In the genomic region with DNA sequence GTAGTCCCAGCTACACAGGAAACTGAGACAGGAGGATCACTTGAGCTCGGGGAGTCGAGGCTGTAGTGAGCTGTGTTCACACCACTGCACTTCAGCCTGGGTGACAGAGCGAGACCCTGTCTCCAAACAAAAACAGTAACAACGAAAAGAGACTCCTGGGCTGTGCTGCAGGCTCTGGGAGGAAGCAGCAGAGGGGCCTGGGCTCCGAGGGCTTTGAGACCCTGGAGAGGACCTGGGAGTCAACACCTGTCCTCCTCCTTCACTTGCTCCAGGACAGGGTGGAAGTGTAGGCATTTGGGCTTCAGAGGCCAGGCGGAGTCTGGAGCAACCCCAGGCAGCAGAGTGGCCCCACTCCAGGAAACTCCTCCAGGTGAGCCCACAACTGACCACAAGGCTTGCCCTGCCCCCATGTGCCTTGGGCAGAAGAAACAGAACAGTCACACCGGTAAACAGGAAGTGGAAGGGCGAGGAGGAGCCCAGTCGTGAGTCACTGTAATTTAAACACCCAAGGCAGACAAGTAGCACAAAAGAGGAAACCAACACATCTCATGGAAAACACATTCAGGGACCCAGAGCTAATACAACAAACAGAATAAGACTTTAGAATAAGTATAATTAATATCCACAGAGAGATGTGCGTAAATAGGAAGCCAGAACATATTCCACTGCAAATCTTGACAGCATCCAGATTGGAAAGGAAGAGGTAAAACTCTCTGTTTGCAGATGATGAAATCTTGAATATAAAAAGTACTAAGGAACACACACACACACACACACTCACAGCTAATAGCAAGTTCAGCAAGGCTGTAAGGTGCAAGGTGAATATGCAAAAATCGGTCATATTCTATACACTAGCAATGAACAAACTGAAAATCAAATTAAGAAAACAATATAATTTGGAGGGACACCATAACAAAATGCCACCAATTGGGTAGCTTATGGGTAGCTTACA, we compare ENCODE assay signal across 8 cellular contexts. TPM values are rescaled to one million over a fixed set of nuclear protein-coding genes. Genes with fewer than 3 reads are reported as not detected.
DNase-seq lines count a peak whose midpoint lies in the region; ATAC-seq and TF ChIP-seq lines count a peak whose summit lies in the region.

No MANE protein-coding gene starts in this region.

- WGBS in endodermal cell (ENCODE audit: insufficient coverage in 1 of 2, insufficient read length in 1 of 2), 2 experiments: 63 to 76% methylated on average over 5 to 11 of the region's 11 CpGs

- H3K36me3 ChIP-seq in endodermal cell (ENCODE audit: control insufficient read depth, insufficient read depth, low read length): no peaks in the 10 kb centered on the region

- H3K27me3 ChIP-seq in endodermal cell (ENCODE audit: control insufficient read depth, insufficient read depth, low read length, poor library complexity, severe bottlenecking): peaks cover 13% of the 10 kb centered on the region

- H3K4me1 ChIP-seq in endodermal cell (ENCODE audit: control insufficient read depth, insufficient read depth, low read length): no peaks in the 10 kb centered on the region

- ATAC-seq in HG03469 (IDR thresholded peaks at IDR 0.05; ENCODE audit: unreplicated experiment): peak; percentile 77

- no peak for TF ChIP-seq CTCF in endodermal cell (conservative IDR thresholded peaks at IDR 0.05)

- H3K9me3 Mint-ChIP-seq in endodermal cell: no peaks in the 10 kb centered on the region
- no peaks in the 10 kb centered on the region for H3K9me3 Mint-ChIP-seq in stimulated activated naive CD8-positive, alpha-beta T cell treated with anti-CD3 and anti-CD28 coated beads, Interleukin-15, Interleukin-2, amounts not matched to agents 100 ng/mL and 50 ng/mL, for 24 hours

- H3K4me1 Mint-ChIP-seq in endodermal cell: peaks cover 7% of the 10 kb centered on the region
- peaks cover 29% of the 10 kb centered on the region for H3K4me1 Mint-ChIP-seq in stimulated activated naive CD8-positive, alpha-beta T cell treated with anti-CD3 and anti-CD28 coated beads, Interleukin-15, Interleukin-2, amounts not matched to agents 100 ng/mL and 50 ng/mL, for 24 hours (ENCODE audit: low read depth)

- H3K4me3 Mint-ChIP-seq in endodermal cell: no peak overlapping the region
- H3K4me3 Mint-ChIP-seq in stimulated activated naive CD8-positive, alpha-beta T cell treated with anti-CD3 and anti-CD28 coated beads, Interleukin-15, Interleukin-2, amounts not matched to agents 100 ng/mL and 50 ng/mL, for 24 hours: peak overlapping the region; percentile 12

- POLR2A ChIA-PET in HEK293T (lab: Yijun Ruan, JAX): no interaction called here

- no peak overlapping the region for H3K9ac ChIP-seq in endodermal cell (ENCODE audit: extremely low read depth, low read length, poor library complexity, severe bottlenecking)

- H3K27me3 Mint-ChIP-seq in endodermal cell (ENCODE audit: insufficient read depth): peaks cover 5% of the 10 kb centered on the region
- peaks cover 2% of the 10 kb centered on the region for H3K27me3 Mint-ChIP-seq in stimulated activated naive CD8-positive, alpha-beta T cell treated with anti-CD3 and anti-CD28 coated beads, Interleukin-15, Interleukin-2, amounts not matched to agents 100 ng/mL and 50 ng/mL, for 24 hours

- CTCF ChIA-PET in HEK293T (lab: Yijun Ruan, JAX): no interaction called here

- no peaks in the 10 kb centered on the region for H3K9me3 ChIP-seq in endodermal cell (ENCODE audit: control insufficient read depth, low read length)

- DNase-seq in stimulated activated CD4-positive, alpha-beta T cell treated with anti-CD3 and anti-CD28 coated beads, Interleukin-15, amount 100 ng/mL, for 24 hours: peak; percentile 51
- DNase-seq in stimulated activated CD4-positive, alpha-beta T cell treated with anti-CD3 and anti-CD28 coated beads, Interleukin-2, amount 100 ng/mL, for 48 hours: no peak
- DNase-seq in UCSD-AML1 (lab: John Stamatoyannopoulos, UW; ENCODE audit: unreplicated experiment): peak; percentile 48
- DNase-seq in endodermal cell: peak; percentile 71
- DNase-seq in occipital lobe (lab: John Stamatoyannopoulos, UW): no peak
- no peak for DNase-seq in HEK293T (ENCODE audit: extremely low spot score)

- H3K27ac ChIP-seq in endodermal cell (ENCODE audit: low read depth, low read length): no peak overlapping the region

- no peak overlapping the region for H3K4me3 ChIP-seq in endodermal cell (ENCODE audit: low read length)

- H3K36me3 Mint-ChIP-seq in endodermal cell (ENCODE audit: low read depth): no peaks in the 10 kb centered on the region
- no peaks in the 10 kb centered on the region for H3K36me3 Mint-ChIP-seq in stimulated activated naive CD8-positive, alpha-beta T cell treated with anti-CD3 and anti-CD28 coated beads, Interleukin-15, Interleukin-2, amounts not matched to agents 100 ng/mL and 50 ng/mL, for 24 hours (ENCODE audit: low read depth)

- H3K27ac Mint-ChIP-seq in endodermal cell: peak overlapping the region; percentile 18
- H3K27ac Mint-ChIP-seq in stimulated activated naive CD8-positive, alpha-beta T cell treated with anti-CD3 and anti-CD28 coated beads, Interleukin-15, Interleukin-2, amounts not matched to agents 100 ng/mL and 50 ng/mL, for 24 hours: peak overlapping the region; percentile 69

TF ChIP-seq in HEK293T, 16 proteins besides CTCF, POLR2A, EP300 and RAD21:
- no peak for TF ChIP-seq LEF1 (IDR thresholded peaks at IDR 0.05; ENCODE audit: borderline replicate concordance)
- no peak for TF ChIP-seq SP1 (IDR thresholded peaks at IDR 0.05)
- no peak for TF ChIP-seq HDGF (IDR thresholded peaks at IDR 0.05; ENCODE audit: borderline replicate concordance)
- TF ChIP-seq ZNF384 (IDR thresholded peaks at IDR 0.05): no peak
- no peak for TF ChIP-seq ELF4 (IDR thresholded peaks at IDR 0.05)
- no peak for TF ChIP-seq NFRKB (IDR thresholded peaks at IDR 0.05)
- TF ChIP-seq FOXA1 (IDR thresholded peaks at IDR 0.05): no peak
- TF ChIP-seq, protein P1, sequence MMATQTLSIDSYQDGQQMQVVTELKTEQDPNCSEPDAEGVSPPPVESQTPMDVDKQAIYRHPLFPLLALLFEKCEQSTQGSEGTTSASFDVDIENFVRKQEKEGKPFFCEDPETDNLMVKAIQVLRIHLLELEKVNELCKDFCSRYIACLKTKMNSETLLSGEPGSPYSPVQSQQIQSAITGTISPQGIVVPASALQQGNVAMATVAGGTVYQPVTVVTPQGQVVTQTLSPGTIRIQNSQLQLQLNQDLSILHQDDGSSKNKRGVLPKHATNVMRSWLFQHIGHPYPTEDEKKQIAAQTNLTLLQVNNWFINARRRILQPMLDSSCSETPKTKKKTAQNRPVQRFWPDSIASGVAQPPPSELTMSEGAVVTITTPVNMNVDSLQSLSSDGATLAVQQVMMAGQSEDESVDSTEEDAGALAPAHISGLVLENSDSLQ (IDR thresholded peaks at IDR 0.05): no peak
- no peak for TF ChIP-seq BHLHE40 (IDR thresholded peaks at IDR 0.05; ENCODE audit: borderline replicate concordance)
- TF ChIP-seq SUZ12 (IDR thresholded peaks at IDR 0.05): no peak
- no peak for TF ChIP-seq ARNT (IDR thresholded peaks at IDR 0.05)
- no peak for TF ChIP-seq FOXM1 (IDR thresholded peaks at IDR 0.05; ENCODE audit: borderline replicate concordance)
- no peak for TF ChIP-seq L3MBTL2 (conservative IDR thresholded peaks at IDR 0.05)
- no peak for TF ChIP-seq FOXK2 (IDR thresholded peaks at IDR 0.05)
- no peak for TF ChIP-seq TARDBP (IDR thresholded peaks at IDR 0.05)
- no peak for TF ChIP-seq CTBP1 (IDR thresholded peaks at IDR 0.05; ENCODE audit: borderline replicate concordance)

RNA-seq across cellular contexts. Expression of gene RASGEF1A, which starts 20.5 kb away (rescaled TPM):
- total RNA-seq in endodermal cell (10 to 100 TPM in 1 of 2 donors, 1 to 10 TPM in 1; 8.1 to 13.4 TPM), occipital lobe (9.7 TPM)
- 5.3 TPM for polyA plus RNA-seq in endodermal cell (2013, experiment 1 of 2)
- polyA plus RNA-seq in endodermal cell (2013, experiment 2 of 2): 4.2 TPM

Comparison
In these comparisons a context has a peak if more than half of its experiments do, and no peak if none do; other contexts are left out.
1. DNase-seq: peak in stimulated activated CD4-positive, alpha-beta T cell treated with anti-CD3 and anti-CD28 coated beads, Interleukin-15, amount 100 ng/mL, for 24 hours (single experiment), UCSD-AML1 (single experiment) and endodermal cell (single experiment); none in stimulated activated CD4-positive, alpha-beta T cell treated with anti-CD3 and anti-CD28 coated beads, Interleukin-2, amount 100 ng/mL, for 48 hours (0 of 2), occipital lobe (single experiment) and HEK293T (single experiment).